13 cellular contexts compared by ENCODE assay signal in the genomic region with DNA sequence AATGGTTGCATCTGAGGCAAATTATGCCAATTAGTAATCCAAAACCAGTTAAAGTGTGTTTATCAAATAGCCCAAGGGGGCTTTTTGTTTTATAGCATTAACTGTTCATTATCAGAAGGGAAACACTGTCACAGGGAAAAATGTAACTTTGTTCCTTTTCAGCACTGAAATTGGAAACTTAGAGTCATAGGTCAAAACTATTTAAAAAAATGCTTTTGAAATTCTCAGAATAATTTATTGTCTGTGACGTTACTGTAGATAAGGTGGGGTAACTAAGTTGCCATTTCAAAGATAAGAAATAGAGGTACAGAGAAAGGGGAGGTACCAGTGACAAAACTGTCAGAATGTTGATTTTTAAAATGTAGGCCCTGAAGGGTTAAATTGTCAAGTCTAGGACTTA.
A peak's percentile ranks its signal among the peaks of the same experiment; 100 is the strongest.
DNase-seq lines count a peak whose midpoint lies in the region; ATAC-seq and TF ChIP-seq lines count a peak whose summit lies in the region.
"Had no signal": no experiment of that assay in that cellular context is flagged by ENCODE, and none has a peak within 500 bp of the region (broad histone marks: within the 10 kb centered on the region; RNA-seq: fewer than 3 reads in every experiment).

No MANE protein-coding gene starts in this region.

- no peak for ATAC-seq in GM18909 (IDR thresholded peaks at IDR 0.05; ENCODE audit: poor library complexity, unreplicated experiment)
- ATAC-seq: A549 had no signal

- H3K9me2 ChIP-seq in hepatocyte (replicated peaks; ENCODE audit: insufficient read depth) = no peaks in the 10 kb centered on the region

- H3K4me1 ChIP-seq in HEK293 (ENCODE audit: control insufficient read depth, insufficient read depth, low read length) (peaks cover 22% of the 10 kb centered on the region), hepatocyte (ENCODE audit: insufficient read depth) (peaks cover 3% of the 10 kb centered on the region)

- H3K27ac ChIP-seq in HEK293 (ENCODE audit: extremely low read depth, low read depth, low read length) = no peak overlapping the region
- H3K27ac ChIP-seq in hepatocyte = no peak overlapping the region
- H3K27ac ChIP-seq: A549, C4-2B had no signal

- POLR2A ChIA-PET in HEK293 (lab: Yijun Ruan, JAX) = no interaction called here

- no peaks in the 10 kb centered on the region for H4K20me1 ChIP-seq in hepatocyte (ENCODE audit: insufficient read depth, poor library complexity, severe bottlenecking)

- no peaks in the 10 kb centered on the region for H3K9me3 ChIP-seq in HEK293 (ENCODE audit: control insufficient read depth, insufficient read depth, low read depth, low read length)
- H3K9me3 ChIP-seq in hepatocyte (ENCODE audit: low read depth) = no peaks in the 10 kb centered on the region
- H3K9me3 ChIP-seq: A549, BE2C had no signal

- CTCF ChIA-PET in HEK293 (lab: Yijun Ruan, JAX) = no interaction called here

- no peak overlapping the region for H2AFZ ChIP-seq in hepatocyte

- H3K36me3 ChIP-seq in HEK293 (ENCODE audit: control insufficient read depth in 2 of 2, insufficient read depth in 1 of 2, low read length in 2 of 2) (peaks cover 2 to 27% of the 10 kb centered on the region in 2 experiments; a peak in 1 of 3 replicates), hepatocyte (replicated peaks; ENCODE audit: insufficient read depth, low read depth) (no peaks in the 10 kb centered on the region)

- H3K4me3 ChIP-seq in HEK293 (ENCODE audit: low read depth, low read length) (no peak overlapping the region), hepatocyte (no peak overlapping the region)
- H3K4me3 ChIP-seq: A549 had no signal

- WGBS in hepatocyte (ENCODE audit: low lambda C conversion rate, missing lambda C conversion rate) = 40% methylated on average over 1 of the region's 1 CpG

- H3K79me2 ChIP-seq in hepatocyte = peaks cover 3% of the 10 kb centered on the region

- TF ChIP-seq CTCF in HEK293 (tag by site-specific recombination; IDR thresholded peaks at IDR 0.05) = no peak
- TF ChIP-seq CTCF in hepatocyte (IDR thresholded peaks at IDR 0.05; ENCODE audit: poor library complexity) = no peak

- H3K27me3 ChIP-seq in hepatocyte = no peaks in the 10 kb centered on the region
- H3K27me3 ChIP-seq: BE2C had no signal

- H3K4me2 ChIP-seq in hepatocyte = peak overlapping the region; percentile 25
- H3K4me2 ChIP-seq: A549 had no signal

- DNase-seq in NCI-H1417 treated with DMSO at 0.1 percent for 48 hours (lab: John Stamatoyannopoulos, UW) = peak; percentile 1
- peak; percentile 3 for DNase-seq in OCI-M1 (lab: John Stamatoyannopoulos, UW)
- DNase-seq in hepatocyte (ENCODE audit: low spot score) = no peak
- no peak for DNase-seq in T-helper 2 cell
- DNase-seq: BE2C; CD4-positive, alpha-beta memory T cell; DMS153; DMS79 treated with DMSO at 0.1 percent for 48 hours; EL had no signal

TF ChIP-seq in HEK293, 187 proteins besides CTCF, POLR2A, EP300 and RAD21:
- TF ChIP-seq, protein P1, sequence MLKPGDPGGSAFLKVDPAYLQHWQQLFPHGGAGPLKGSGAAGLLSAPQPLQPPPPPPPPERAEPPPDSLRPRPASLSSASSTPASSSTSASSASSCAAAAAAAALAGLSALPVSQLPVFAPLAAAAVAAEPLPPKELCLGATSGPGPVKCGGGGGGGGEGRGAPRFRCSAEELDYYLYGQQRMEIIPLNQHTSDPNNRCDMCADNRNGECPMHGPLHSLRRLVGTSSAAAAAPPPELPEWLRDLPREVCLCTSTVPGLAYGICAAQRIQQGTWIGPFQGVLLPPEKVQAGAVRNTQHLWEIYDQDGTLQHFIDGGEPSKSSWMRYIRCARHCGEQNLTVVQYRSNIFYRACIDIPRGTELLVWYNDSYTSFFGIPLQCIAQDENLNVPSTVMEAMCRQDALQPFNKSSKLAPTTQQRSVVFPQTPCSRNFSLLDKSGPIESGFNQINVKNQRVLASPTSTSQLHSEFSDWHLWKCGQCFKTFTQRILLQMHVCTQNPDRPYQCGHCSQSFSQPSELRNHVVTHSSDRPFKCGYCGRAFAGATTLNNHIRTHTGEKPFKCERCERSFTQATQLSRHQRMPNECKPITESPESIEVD (tag by site-specific recombination; IDR thresholded peaks at IDR 0.05) = peak; percentile 37; the same call in 1 of the 2 replicates
- TF ChIP-seq ZBTB21 (tag by site-specific recombination; IDR thresholded peaks at IDR 0.05) (no peak), FEZF1 (tag by site-specific recombination; IDR thresholded peaks at IDR 0.05) (peak; percentile 47; the same call in 1 of the 2 replicates), ZXDB (tag by site-specific recombination; IDR thresholded peaks at IDR 0.05) (peak; percentile 52; the same call in 1 of the 2 replicates), ZNF324 (tag by site-specific recombination; IDR thresholded peaks at IDR 0.05) (no peak), TCF7L2 (IDR thresholded peaks at IDR 0.05; ENCODE audit: borderline replicate concordance, low read depth, low read length) (peak; percentile 95), ZNF843 (tag by site-specific recombination; IDR thresholded peaks at IDR 0.05) (peak; percentile 42; the same call in 1 of the 2 replicates)
- TF ChIP-seq, protein P2, sequence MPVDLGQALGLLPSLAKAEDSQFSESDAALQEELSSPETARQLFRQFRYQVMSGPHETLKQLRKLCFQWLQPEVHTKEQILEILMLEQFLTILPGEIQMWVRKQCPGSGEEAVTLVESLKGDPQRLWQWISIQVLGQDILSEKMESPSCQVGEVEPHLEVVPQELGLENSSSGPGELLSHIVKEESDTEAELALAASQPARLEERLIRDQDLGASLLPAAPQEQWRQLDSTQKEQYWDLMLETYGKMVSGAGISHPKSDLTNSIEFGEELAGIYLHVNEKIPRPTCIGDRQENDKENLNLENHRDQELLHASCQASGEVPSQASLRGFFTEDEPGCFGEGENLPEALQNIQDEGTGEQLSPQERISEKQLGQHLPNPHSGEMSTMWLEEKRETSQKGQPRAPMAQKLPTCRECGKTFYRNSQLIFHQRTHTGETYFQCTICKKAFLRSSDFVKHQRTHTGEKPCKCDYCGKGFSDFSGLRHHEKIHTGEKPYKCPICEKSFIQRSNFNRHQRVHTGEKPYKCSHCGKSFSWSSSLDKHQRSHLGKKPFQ (tag by site-specific recombination; IDR thresholded peaks at IDR 0.05) = no peak

Comparison
In these comparisons a context has a peak if more than half of its experiments do, and no peak if none do; other contexts are left out.
1. DNase-seq: peak in NCI-H1417 treated with DMSO at 0.1 percent for 48 hours (single experiment) and OCI-M1 (single experiment); none in hepatocyte (single experiment) and T-helper 2 cell (0 of 5).